11 cellular contexts compared by ENCODE assay signal in genomic region chr11:78015878-78016277, GRCh38. TPM values are rescaled to one million over a fixed set of nuclear protein-coding genes. Genes with fewer than 3 reads are reported as not detected.
"Had no signal": no experiment of that assay in that cellular context is flagged by ENCODE, and none has a peak within 500 bp of the region (broad histone marks: within the 10 kb centered on the region; RNA-seq: fewer than 3 reads in every experiment).

No MANE protein-coding gene starts in this region.

- H3K36me3 ChIP-seq: HAP-1 had no signal

- H3K4me1 ChIP-seq: HAP-1 had no signal

- H3K4me3 ChIP-seq: GM23248, HAP-1 had no signal

- H2AFZ ChIP-seq: GM23248 had no signal

- H3K9ac ChIP-seq: GM23248 had no signal

- H3K27ac ChIP-seq: GM23248, HL-60 had no signal

- ATAC-seq: HCT116 had no signal

- DNase-seq: GM23248, GOT3, H7, HFFc6, KG1 had no signal

- H3K9me3 ChIP-seq: HAP-1 had no signal

RNA-seq across cellular contexts. Expression of gene THRSP, which starts 47.8 kb away (rescaled TPM):
- total RNA-seq: GM23248, H4, H7, HFFc6, HT1080 had no signal
- polyA plus RNA-seq: GM23248, IgD-negative memory B cell had no signal
